ENCODE assay signal across 14 cellular contexts in genomic region chr5:30764704-30765103, GRCh38.
"Had no signal": no experiment of that assay in that cellular context is flagged by ENCODE, and none has a peak within 500 bp of the region (broad histone marks: within the 10 kb centered on the region; RNA-seq: fewer than 3 reads in every experiment).

No MANE protein-coding gene starts in this region.

- H3K4me2 ChIP-seq: hepatocyte had no signal

- H3K27ac ChIP-seq: body of pancreas, epithelial cell of prostate, hepatocyte, lower lobe of right lung, psoas muscle, right lobe of liver had no signal

- H2AFZ ChIP-seq: hepatocyte had no signal

- H3K36me3 ChIP-seq: lower lobe of right lung, right lobe of liver had no signal

- H3K4me3 ChIP-seq: body of pancreas, hepatocyte, lower lobe of right lung, psoas muscle, right lobe of liver had no signal

- DNase-seq: activated CD4-positive, alpha-beta memory T cell treated with anti-CD3 and anti-CD28 coated beads, Interleukin-2, amount 10 ng/mL, durations not matched to agents 7 days and 5 days; activated CD4-positive, alpha-beta T cell treated with anti-CD3 and anti-CD28 coated beads for 36 hours; activated naive CD4-positive, alpha-beta T cell treated with anti-CD3 and anti-CD28 coated beads, Interleukin-2, amount 10 ng/mL, durations not matched to agents 7 days and 5 days; activated T-cell treated with anti-CD3 and anti-CD28 coated beads, Interleukin-2, amount 50 U/mL, for 24 hours; body of pancreas; dermis blood vessel endothelial cell; effector memory CD8-positive, alpha-beta T cell; lower lobe of right lung; psoas muscle; right lobe of liver; stimulated activated CD4-positive, alpha-beta T cell treated with anti-CD3 and anti-CD28 coated beads, Interleukin-1b, Interleukin-23, amount 100 ng/mL, for 48 hours; T-helper 17 cell had no signal

- ATAC-seq: activated CD4-positive, alpha-beta T cell treated with anti-CD3 and anti-CD28 coated beads for 36 hours; body of pancreas; effector memory CD8-positive, alpha-beta T cell; lower lobe of right lung; psoas muscle; right lobe of liver; T-helper 17 cell had no signal

- H3K9me3 ChIP-seq: body of pancreas, lower lobe of right lung, psoas muscle, right lobe of liver had no signal

- H3K4me1 ChIP-seq: body of pancreas, lower lobe of right lung, psoas muscle, right lobe of liver had no signal

- H3K27me3 ChIP-seq: body of pancreas, hepatocyte had no signal
